ENCODE assay signal across 21 cellular contexts in genomic region chr7:127628445-127628844, GRCh38. TPM values are rescaled to one million over a fixed set of nuclear protein-coding genes. Genes with fewer than 3 reads are reported as not detected.
DNase-seq lines count a peak whose midpoint lies in the region; ATAC-seq, FAIRE-seq and TF ChIP-seq lines count a peak whose summit lies in the region.
"Had no signal": no experiment of that assay in that cellular context is flagged by ENCODE, and none has a peak within 500 bp of the region (broad histone marks: within the 10 kb centered on the region; RNA-seq: fewer than 3 reads in every experiment).

No MANE protein-coding gene starts in this region.

- H3K4me1 ChIP-seq in HepG2 (ENCODE audit: insufficient read depth, low read length) (no peaks in the 10 kb centered on the region), right lobe of liver (no peaks in the 10 kb centered on the region)

- CTCF ChIA-PET in HepG2 (lab: Yijun Ruan, JAX; ENCODE audit: low intra/inter-chr PET ratio, low total read pairs): interaction anchor here (1.9 to 2.1 kb wide), 2 partner anchors 39 to 124 kb away, joined by 7 to 8 read pairs; partner anchors contain the start of gene ARF5

- H3K36me3 ChIP-seq in HepG2 (replicated peaks in 1 of 2; ENCODE audit: control insufficient read depth in 1 of 2, insufficient read depth in 2 of 2, low read length in 2 of 2) (no peaks in the 10 kb centered on the region), right lobe of liver (no peaks in the 10 kb centered on the region)

- in situ Hi-C loops in HepG2 (cut with HindIII; ENCODE audit: extremely low pct_ligation_motif_present, low pct_unique_long_range_greater_than_20kb): no loop called here

- TF ChIP-seq POLR2A in HepG2 (IDR thresholded peaks at IDR 0.05; ENCODE audit: insufficient read depth in 1 of 2, low read depth in 2 of 2, low read length in 2 of 2) (no peak), right lobe of liver (IDR thresholded peaks at IDR 0.05) (no peak)

- no peak for FAIRE-seq in HepG2 (lab: Jason Lieb, UNC)
- FAIRE-seq: kidney had no signal

- BruUV-seq in HepG2 (replicated peaks; lab: Mats Ljungman, UMichigan): no TSS peak

- H3K27ac ChIP-seq in HepG2 (ENCODE audit: extremely low read length, insufficient read depth, low read length): no peak overlapping the region
- no peak overlapping the region for H3K27ac ChIP-seq in right lobe of liver

- 0 out of 2 replicates have a peak, but pooled peaks cover 2% of the 10 kb centered on the region for H4K20me1 ChIP-seq in HepG2 (ENCODE audit: insufficient read depth, low read length)

- H3K79me2 ChIP-seq in HepG2 (ENCODE audit: insufficient read depth, low read length): no peaks in the 10 kb centered on the region

- no peak overlapping the region for H3K4me2 ChIP-seq in HepG2 (ENCODE audit: low read depth, low read length)

- WGBS in HepG2 (ENCODE audit: low lambda C conversion rate): 25% methylated on average over 3 of the region's 3 CpGs
- 80% methylated on average over 3 of the region's 3 CpGs for WGBS in right lobe of liver (ENCODE audit: insufficient coverage, low coverage, low lambda C conversion rate, missing lambda C conversion rate)

- intact Hi-C loops in HepG2 (cut with micrococcal nuclease; ENCODE audit: unreplicated experiment): loop anchor here (2.0 kb wide), 2 partner anchors 40 to 280 kb away; partner anchors contain the start of gene ARF5
- intact Hi-C loops in right lobe of liver (cut with DNase I): no loop called here

- TF ChIP-seq EP300 in HepG2 (IDR thresholded peaks at IDR 0.05; ENCODE audit: low read depth in 2 of 2, low read length in 2 of 2) (no peak), HepG2 (CRISPR knock-in tag; IDR thresholded peaks at IDR 0.05; ENCODE audit: borderline replicate concordance) (no peak)

- no peak overlapping the region for H3K4me3 ChIP-seq in HepG2 (replicated peaks in 1 of 3; ENCODE audit: insufficient read depth in 1 of 3, low read depth in 2 of 3, low read length in 3 of 3)
- H3K4me3 ChIP-seq in right lobe of liver: no peak overlapping the region
- no peak overlapping the region for H3K4me3 ChIP-seq in choroid plexus epithelial cell (ENCODE audit: low read depth, low read length)
- H3K4me3 ChIP-seq in retinal pigment epithelial cell (ENCODE audit: low read length): no peak overlapping the region

- no peak overlapping the region for H3K9ac ChIP-seq in HepG2 (ENCODE audit: insufficient read depth, low read depth, low read length)

- DNase-seq in HepG2 (ENCODE audit: low spot score): no peak
- DNase-seq in right lobe of liver: no peak
- DNase-seq in NCI-H69 (lab: John Stamatoyannopoulos, UW): peak; percentile 49
- DNase-seq in choroid plexus epithelial cell (ENCODE audit: low read depth): no peak
- DNase-seq in retinal pigment epithelial cell (ENCODE audit: low read depth): no peak
- DNase-seq in SHP77 treated with DMSO at 0.1 percent for 48 hours (lab: John Stamatoyannopoulos, UW): no peak
- DNase-seq in hypothalamus (lab: John Stamatoyannopoulos, UW): no peak
- no peak for DNase-seq in H4 (ENCODE audit: low spot score)
- DNase-seq: ACHN; activated CD4-positive, alpha-beta T cell treated with anti-CD3 and anti-CD28 coated beads, Interleukin-2, amount 50 U/mL, for 1 hour; activated naive CD4-positive, alpha-beta T cell treated with anti-CD3 and anti-CD28 coated beads, Interleukin-2, amount 50 U/mL, for 16 hours; GF-D8; IMR-90; kidney; NCI-H1092 treated with DMSO at 0.1 percent for 48 hours; NCI-H2171; stimulated activated naive CD8-positive, alpha-beta T cell treated with anti-CD3 and anti-CD28 coated beads, Interleukin-15, amount 100 ng/mL, for 72 hours had no signal

- POLR2A ChIA-PET in HepG2 (lab: Yijun Ruan, JAX): interaction anchor here (1.0 kb wide), 1 partner anchor 46 kb away, joined by 3 read pairs; no protein-coding TSS in a partner anchor

- H3K9me3 ChIP-seq in HepG2 (ENCODE audit: low read length): no peaks in the 10 kb centered on the region
- no peaks in the 10 kb centered on the region for H3K9me3 ChIP-seq in right lobe of liver

- TF ChIP-seq RAD21 in HepG2 (CRISPR knock-in tag; IDR thresholded peaks at IDR 0.05): no peak

- peak; percentile 35 for TF ChIP-seq CTCF in HepG2 (CRISPR knock-in tag; IDR thresholded peaks at IDR 0.05)
- no peak for TF ChIP-seq CTCF in right lobe of liver (IDR thresholded peaks at IDR 0.05)
- peak; percentile 21 for TF ChIP-seq CTCF in choroid plexus epithelial cell (conservative IDR thresholded peaks at IDR 0.05; ENCODE audit: low read depth, low read length)
- peak; percentile 44 for TF ChIP-seq CTCF in retinal pigment epithelial cell (conservative IDR thresholded peaks at IDR 0.05; ENCODE audit: low read depth, low read length)

- no peak overlapping the region for H2AFZ ChIP-seq in HepG2 (ENCODE audit: low read length)

- ATAC-seq in HepG2: peak; percentile 75
- ATAC-seq in right lobe of liver: no peak

- H3K27me3 ChIP-seq in HepG2 (ENCODE audit: control insufficient read depth in 1 of 2, insufficient read depth in 2 of 2, low read length in 2 of 2): no peaks in the 10 kb centered on the region; a peak in 1 of 5 replicates
- no peaks in the 10 kb centered on the region for H3K27me3 ChIP-seq in right lobe of liver

RNA-seq across cellular contexts. Expression of gene PAX4, which starts 10.5 kb away (rescaled TPM):
- total RNA-seq in HepG2 (2016; rRNA removed; fragmentation: Illumina TruSeq; extraction: Trizol): not detected in 2 replicates
- total RNA-seq in HepG2 (2016; cell fraction: cytosol; rRNA removed; fragmentation: Illumina TruSeq; extraction: Trizol; ENCODE audit: low read depth): not detected in 2 replicates
- total RNA-seq in HepG2 (2016; cell fraction: insoluble cytoplasmic fraction; rRNA removed; fragmentation: Illumina TruSeq; extraction: Trizol): not detected in 2 replicates
- not detected in 2 replicates for total RNA-seq in HepG2 (2016; cell fraction: membrane; rRNA removed; fragmentation: Illumina TruSeq; extraction: Trizol)
- total RNA-seq in HepG2 (2016; cell fraction: nucleus; rRNA removed; fragmentation: Illumina TruSeq; extraction: Trizol): not detected in 2 replicates
- not detected in 2 replicates for polyA plus RNA-seq in HepG2 (2011; rRNA removed)
- polyA plus RNA-seq in HepG2 (2011; cell fraction: cytosol; rRNA removed): not detected in 2 replicates
- polyA plus RNA-seq in HepG2 (2011; cell fraction: nucleus; rRNA removed): not detected in 2 replicates
- polyA plus RNA-seq in HepG2 (2012): not detected in 2 replicates
- polyA plus RNA-seq in HepG2 (2016; cell fraction: cytosol; fragmentation: Illumina TruSeq; extraction: Trizol; ENCODE audit: low read depth): not detected in 2 replicates
- not detected in 2 replicates for polyA plus RNA-seq in HepG2 (2016; cell fraction: insoluble cytoplasmic fraction; fragmentation: Illumina TruSeq; extraction: Trizol; ENCODE audit: low read depth)
- polyA plus RNA-seq in HepG2 (2016; cell fraction: membrane; fragmentation: Illumina TruSeq; extraction: Trizol; ENCODE audit: low read depth): not detected in 2 replicates
- not detected in 2 replicates for polyA plus RNA-seq in HepG2 (2016; cell fraction: nucleus; fragmentation: Illumina TruSeq; extraction: Trizol; ENCODE audit: insufficient read depth, low read depth)
- not detected in 2 replicates for polyA minus RNA-seq in HepG2 (2011; rRNA and poly(A)+ RNA removed; ENCODE audit: low replicate concordance)
- not detected in 2 replicates for polyA minus RNA-seq in HepG2 (2011; cell fraction: cytosol; rRNA and poly(A)+ RNA removed)
- polyA minus RNA-seq in HepG2 (2011; cell fraction: nucleus; rRNA and poly(A)+ RNA removed): not detected in 2 replicates
- not detected for total RNA-seq in right lobe of liver
- not detected in 2 replicates for total RNA-seq in H4 (2014; rRNA removed; shearing (Covaris generic))
- total RNA-seq: CD8-positive, alpha-beta memory T cell; IMR-90; kidney; renal cortical epithelial cell had no signal
- polyA plus RNA-seq: CD8-positive, alpha-beta memory T cell; esophagus; IMR-90; neural cell had no signal

RNA-seq across cellular contexts. Expression of gene SND1, which starts 23.5 kb away (rescaled TPM):
- total RNA-seq in HepG2 (2016; rRNA removed; fragmentation: Illumina TruSeq; extraction: Trizol) (170 and 182 TPM in 2 replicates), right lobe of liver (100 to 1,000 TPM in 5 of 6 experiments, 10 to 100 TPM in 1; 77.5 to 150 (median 126) TPM)
- 34.5 and 40.2 TPM in 2 replicates for total RNA-seq in HepG2 (2016; cell fraction: cytosol; rRNA removed; fragmentation: Illumina TruSeq; extraction: Trizol; ENCODE audit: low read depth)
- 155 and 182 TPM in 2 replicates for total RNA-seq in HepG2 (2016; cell fraction: insoluble cytoplasmic fraction; rRNA removed; fragmentation: Illumina TruSeq; extraction: Trizol)
- total RNA-seq in HepG2 (2016; cell fraction: membrane; rRNA removed; fragmentation: Illumina TruSeq; extraction: Trizol): 84.3 and 94.4 TPM in 2 replicates
- total RNA-seq in HepG2 (2016; cell fraction: nucleus; rRNA removed; fragmentation: Illumina TruSeq; extraction: Trizol): 172 and 175 TPM in 2 replicates
- 110 and 126 TPM in 2 replicates for polyA plus RNA-seq in HepG2 (2011; rRNA removed)
- polyA plus RNA-seq in HepG2 (2011; cell fraction: cytosol; rRNA removed): 131 and 133 TPM in 2 replicates
- polyA plus RNA-seq in HepG2 (2011; cell fraction: nucleus; rRNA removed): 69.2 and 72.7 TPM in 2 replicates
- 165 and 216 TPM in 2 replicates for polyA plus RNA-seq in HepG2 (2012)
- 22.2 and 26.2 TPM in 2 replicates for polyA plus RNA-seq in HepG2 (2016; cell fraction: cytosol; fragmentation: Illumina TruSeq; extraction: Trizol; ENCODE audit: low read depth)
- 124 and 140 TPM in 2 replicates for polyA plus RNA-seq in HepG2 (2016; cell fraction: insoluble cytoplasmic fraction; fragmentation: Illumina TruSeq; extraction: Trizol; ENCODE audit: low read depth)
- polyA plus RNA-seq in HepG2 (2016; cell fraction: membrane; fragmentation: Illumina TruSeq; extraction: Trizol; ENCODE audit: low read depth): 49.9 and 61.8 TPM in 2 replicates
- 108 TPM in 2 replicates for polyA plus RNA-seq in HepG2 (2016; cell fraction: nucleus; fragmentation: Illumina TruSeq; extraction: Trizol; ENCODE audit: insufficient read depth, low read depth)
- polyA minus RNA-seq in HepG2 (2011; rRNA and poly(A)+ RNA removed; ENCODE audit: low replicate concordance): 268 and 294 TPM in 2 replicates
- 168 and 188 TPM in 2 replicates for polyA minus RNA-seq in HepG2 (2011; cell fraction: cytosol; rRNA and poly(A)+ RNA removed)
- 266 and 305 TPM in 2 replicates for polyA minus RNA-seq in HepG2 (2011; cell fraction: nucleus; rRNA and poly(A)+ RNA removed)
- total RNA-seq in H4 (2014; rRNA removed; shearing (Covaris generic)): 153 and 157 TPM in 2 replicates

RNA-seq across cellular contexts. Expression of gene FSCN3, which starts 34.9 kb away (rescaled TPM):
- 0.24 TPM in 1 of 2 replicates, not detected in the other for total RNA-seq in HepG2 (2016; rRNA removed; fragmentation: Illumina TruSeq; extraction: Trizol)
- total RNA-seq in HepG2 (2016; cell fraction: cytosol; rRNA removed; fragmentation: Illumina TruSeq; extraction: Trizol; ENCODE audit: low read depth): 3.3 and 3.5 TPM in 2 replicates
- 0.37 TPM in 1 of 2 replicates, not detected in the other for total RNA-seq in HepG2 (2016; cell fraction: insoluble cytoplasmic fraction; rRNA removed; fragmentation: Illumina TruSeq; extraction: Trizol)
- not detected in 2 replicates for total RNA-seq in HepG2 (2016; cell fraction: membrane; rRNA removed; fragmentation: Illumina TruSeq; extraction: Trizol)
- total RNA-seq in HepG2 (2016; cell fraction: nucleus; rRNA removed; fragmentation: Illumina TruSeq; extraction: Trizol): 0.97 and 1.4 TPM in 2 replicates
- polyA plus RNA-seq in HepG2 (2011; rRNA removed): 0.17 and 0.24 TPM in 2 replicates
- 0.28 and 0.44 TPM in 2 replicates for polyA plus RNA-seq in HepG2 (2011; cell fraction: cytosol; rRNA removed)
- 0.29 and 0.54 TPM in 2 replicates for polyA plus RNA-seq in HepG2 (2011; cell fraction: nucleus; rRNA removed)
- polyA plus RNA-seq in HepG2 (2012): not detected in 2 replicates
- not detected in 2 replicates for polyA plus RNA-seq in HepG2 (2016; cell fraction: cytosol; fragmentation: Illumina TruSeq; extraction: Trizol; ENCODE audit: low read depth)
- polyA plus RNA-seq in HepG2 (2016; cell fraction: insoluble cytoplasmic fraction; fragmentation: Illumina TruSeq; extraction: Trizol; ENCODE audit: low read depth): not detected in 2 replicates
- polyA plus RNA-seq in HepG2 (2016; cell fraction: membrane; fragmentation: Illumina TruSeq; extraction: Trizol; ENCODE audit: low read depth): not detected in 2 replicates
- polyA plus RNA-seq in HepG2 (2016; cell fraction: nucleus; fragmentation: Illumina TruSeq; extraction: Trizol; ENCODE audit: insufficient read depth, low read depth): not detected in 2 replicates
- polyA minus RNA-seq in HepG2 (2011; rRNA and poly(A)+ RNA removed; ENCODE audit: low replicate concordance): 1.0 and 1.8 TPM in 2 replicates
- not detected in 2 replicates for polyA minus RNA-seq in HepG2 (2011; cell fraction: cytosol; rRNA and poly(A)+ RNA removed)
- 1.9 and 2.7 TPM in 2 replicates for polyA minus RNA-seq in HepG2 (2011; cell fraction: nucleus; rRNA and poly(A)+ RNA removed)
- 1 to 10 TPM in 2 of 6 experiments, under 1 TPM in 1, not detected in 3; 0.68 to 1.5 (median 1.2) TPM for total RNA-seq in right lobe of liver
- 1.7 and 2.9 TPM in 2 replicates for total RNA-seq in H4 (2014; rRNA removed; shearing (Covaris generic))

RNA-seq across cellular contexts. Expression of gene ARF5, which starts 40.2 kb away (rescaled TPM):
- total RNA-seq in HepG2 (2016; rRNA removed; fragmentation: Illumina TruSeq; extraction: Trizol) (91.4 and 109 TPM in 2 replicates), right lobe of liver (100 to 1,000 TPM in 1 of 6 experiments, 10 to 100 TPM in 5; 51.7 to 105 (median 60.8) TPM)
- total RNA-seq in HepG2 (2016; cell fraction: cytosol; rRNA removed; fragmentation: Illumina TruSeq; extraction: Trizol; ENCODE audit: low read depth): 58.0 and 67.8 TPM in 2 replicates
- 93.2 and 123 TPM in 2 replicates for total RNA-seq in HepG2 (2016; cell fraction: insoluble cytoplasmic fraction; rRNA removed; fragmentation: Illumina TruSeq; extraction: Trizol)
- 81.4 and 93.0 TPM in 2 replicates for total RNA-seq in HepG2 (2016; cell fraction: membrane; rRNA removed; fragmentation: Illumina TruSeq; extraction: Trizol)
- total RNA-seq in HepG2 (2016; cell fraction: nucleus; rRNA removed; fragmentation: Illumina TruSeq; extraction: Trizol): 56.8 and 68.2 TPM in 2 replicates
- polyA plus RNA-seq in HepG2 (2011; rRNA removed): 135 and 140 TPM in 2 replicates
- polyA plus RNA-seq in HepG2 (2011; cell fraction: cytosol; rRNA removed): 137 and 195 TPM in 2 replicates
- 91.2 and 100 TPM in 2 replicates for polyA plus RNA-seq in HepG2 (2011; cell fraction: nucleus; rRNA removed)
- polyA plus RNA-seq in HepG2 (2012): 62.4 and 85.6 TPM in 2 replicates
- 87.4 and 101 TPM in 2 replicates for polyA plus RNA-seq in HepG2 (2016; cell fraction: cytosol; fragmentation: Illumina TruSeq; extraction: Trizol; ENCODE audit: low read depth)
- 119 and 134 TPM in 2 replicates for polyA plus RNA-seq in HepG2 (2016; cell fraction: insoluble cytoplasmic fraction; fragmentation: Illumina TruSeq; extraction: Trizol; ENCODE audit: low read depth)
- 90.2 and 107 TPM in 2 replicates for polyA plus RNA-seq in HepG2 (2016; cell fraction: membrane; fragmentation: Illumina TruSeq; extraction: Trizol; ENCODE audit: low read depth)
- 144 and 151 TPM in 2 replicates for polyA plus RNA-seq in HepG2 (2016; cell fraction: nucleus; fragmentation: Illumina TruSeq; extraction: Trizol; ENCODE audit: insufficient read depth, low read depth)
- polyA minus RNA-seq in HepG2 (2011; rRNA and poly(A)+ RNA removed; ENCODE audit: low replicate concordance): 60.5 and 88.3 TPM in 2 replicates
- 29.7 and 35.1 TPM in 2 replicates for polyA minus RNA-seq in HepG2 (2011; cell fraction: cytosol; rRNA and poly(A)+ RNA removed)
- 20.3 and 21.4 TPM in 2 replicates for polyA minus RNA-seq in HepG2 (2011; cell fraction: nucleus; rRNA and poly(A)+ RNA removed)
- total RNA-seq in H4 (2014; rRNA removed; shearing (Covaris generic)): 286 and 304 TPM in 2 replicates

RNA-seq across cellular contexts. Expression of gene GCC1, which starts 43.0 kb away (rescaled TPM):
- total RNA-seq in HepG2 (2016; rRNA removed; fragmentation: Illumina TruSeq; extraction: Trizol) (15.3 and 17.4 TPM in 2 replicates), right lobe of liver (10 to 100 TPM in 3 of 6 experiments, 1 to 10 TPM in 3; 9.4 to 11.7 (median 10.0) TPM)
- 1.1 and 1.3 TPM in 2 replicates for total RNA-seq in HepG2 (2016; cell fraction: cytosol; rRNA removed; fragmentation: Illumina TruSeq; extraction: Trizol; ENCODE audit: low read depth)
- total RNA-seq in HepG2 (2016; cell fraction: insoluble cytoplasmic fraction; rRNA removed; fragmentation: Illumina TruSeq; extraction: Trizol): 15.1 and 16.2 TPM in 2 replicates
- total RNA-seq in HepG2 (2016; cell fraction: membrane; rRNA removed; fragmentation: Illumina TruSeq; extraction: Trizol): 5.5 and 6.0 TPM in 2 replicates
- total RNA-seq in HepG2 (2016; cell fraction: nucleus; rRNA removed; fragmentation: Illumina TruSeq; extraction: Trizol): 11.1 and 12.7 TPM in 2 replicates
- polyA plus RNA-seq in HepG2 (2011; rRNA removed): 2.5 and 3.7 TPM in 2 replicates
- 2.9 and 3.6 TPM in 2 replicates for polyA plus RNA-seq in HepG2 (2011; cell fraction: cytosol; rRNA removed)
- polyA plus RNA-seq in HepG2 (2011; cell fraction: nucleus; rRNA removed): 3.9 and 4.0 TPM in 2 replicates
- polyA plus RNA-seq in HepG2 (2012): 6.1 and 8.3 TPM in 2 replicates
- polyA plus RNA-seq in HepG2 (2016; cell fraction: cytosol; fragmentation: Illumina TruSeq; extraction: Trizol; ENCODE audit: low read depth): 0.40 and 0.53 TPM in 2 replicates
- 9.9 TPM in 2 replicates for polyA plus RNA-seq in HepG2 (2016; cell fraction: insoluble cytoplasmic fraction; fragmentation: Illumina TruSeq; extraction: Trizol; ENCODE audit: low read depth)
- polyA plus RNA-seq in HepG2 (2016; cell fraction: membrane; fragmentation: Illumina TruSeq; extraction: Trizol; ENCODE audit: low read depth): 2.0 TPM in 2 replicates
- 7.0 and 7.4 TPM in 2 replicates for polyA plus RNA-seq in HepG2 (2016; cell fraction: nucleus; fragmentation: Illumina TruSeq; extraction: Trizol; ENCODE audit: insufficient read depth, low read depth)
- 9.4 and 12.7 TPM in 2 replicates for polyA minus RNA-seq in HepG2 (2011; rRNA and poly(A)+ RNA removed; ENCODE audit: low replicate concordance)
- 4.7 and 7.7 TPM in 2 replicates for polyA minus RNA-seq in HepG2 (2011; cell fraction: cytosol; rRNA and poly(A)+ RNA removed)
- polyA minus RNA-seq in HepG2 (2011; cell fraction: nucleus; rRNA and poly(A)+ RNA removed): 12.1 and 12.8 TPM in 2 replicates
- 16.9 and 18.6 TPM in 2 replicates for total RNA-seq in H4 (2014; rRNA removed; shearing (Covaris generic))

Comparison
In these comparisons a context has a peak if more than half of its experiments do, and no peak if none do; other contexts are left out.
1. CTCF ChIP-seq: peak in HepG2 (single experiment), choroid plexus epithelial cell (single experiment) and retinal pigment epithelial cell (single experiment); none in right lobe of liver (0 of 4).